Comparison of ENCODE assay signal across 6 cellular contexts in the genomic region with DNA sequence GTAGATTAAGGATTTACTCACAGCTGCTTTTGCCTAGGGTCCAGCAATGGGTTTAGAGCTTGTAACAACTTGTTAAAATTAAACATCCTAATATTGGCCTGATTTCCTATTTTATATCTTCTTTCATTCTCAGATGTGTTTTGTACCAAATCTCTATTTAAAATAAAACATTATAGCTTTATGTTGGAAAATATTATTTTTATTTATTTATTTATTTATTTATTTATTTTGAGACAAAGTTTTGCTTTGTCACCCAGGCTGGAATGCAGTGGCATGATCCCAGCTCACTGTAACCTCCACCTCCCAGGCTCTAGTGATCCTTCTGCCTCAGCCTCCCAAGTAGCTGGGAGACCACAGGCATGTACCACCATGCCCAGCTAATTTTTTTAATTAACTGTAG.
"Had no signal": no experiment of that assay in that cellular context is flagged by ENCODE, and none has a peak within 500 bp of the region (broad histone marks: within the 10 kb centered on the region; RNA-seq: fewer than 3 reads in every experiment).

No MANE protein-coding gene starts in this region.

- DNase-seq: GDM1, GF-D8 had no signal

- H3K4me3 ChIP-seq: GM12878 had no signal

- FAIRE-seq: GM12878, GM12891, GM12892, GM19239 had no signal

- ATAC-seq: GM12878 had no signal
